In the genomic region with DNA sequence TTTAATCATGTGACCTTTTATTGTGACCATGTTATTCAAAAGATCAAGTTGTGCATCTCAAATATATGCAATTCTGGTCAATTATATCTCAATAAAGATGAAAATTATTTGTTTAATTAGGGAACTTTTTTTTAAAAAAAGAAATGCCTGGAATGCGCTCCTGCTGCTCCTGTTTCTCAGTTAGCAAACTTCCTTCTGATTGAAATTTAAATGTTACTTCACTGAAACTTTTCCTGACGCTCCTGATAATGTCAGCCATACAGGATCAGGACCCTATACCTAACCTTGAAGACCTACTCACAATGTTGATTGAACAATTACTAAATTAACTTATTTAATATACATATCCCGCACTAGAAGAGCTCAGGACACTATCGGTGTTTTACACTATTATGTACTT, we compare ENCODE assay signal across 2 cellular contexts.
TF ChIP-seq lines count a peak whose summit lies in the region.

No MANE protein-coding gene starts in this region.

TF ChIP-seq in GM23338, 12 proteins besides CTCF, POLR2A, EP300 and RAD21 (continues in another document):
- TF ChIP-seq ZNF114 (CRISPR knock-in tag; IDR thresholded peaks at IDR 0.05) (no peak), POLR2AphosphoS5 (IDR thresholded peaks at IDR 0.05; ENCODE audit: low read depth) (no peak), EZH2phosphoT487 (IDR thresholded peaks at IDR 0.05; ENCODE audit: unreplicated experiment) (no peak), JUNB (IDR thresholded peaks at IDR 0.05; ENCODE audit: unreplicated experiment) (no peak), CREB1 (CRISPR knock-in tag; IDR thresholded peaks at IDR 0.05; ENCODE audit: low read depth) (no peak), ZNF331 (CRISPR knock-in tag; IDR thresholded peaks at IDR 0.05; ENCODE audit: low read depth) (no peak), EZH2 (IDR thresholded peaks at IDR 0.05; ENCODE audit: low read depth, unreplicated experiment) (no peak)
- TF ChIP-seq, protein P1, sequence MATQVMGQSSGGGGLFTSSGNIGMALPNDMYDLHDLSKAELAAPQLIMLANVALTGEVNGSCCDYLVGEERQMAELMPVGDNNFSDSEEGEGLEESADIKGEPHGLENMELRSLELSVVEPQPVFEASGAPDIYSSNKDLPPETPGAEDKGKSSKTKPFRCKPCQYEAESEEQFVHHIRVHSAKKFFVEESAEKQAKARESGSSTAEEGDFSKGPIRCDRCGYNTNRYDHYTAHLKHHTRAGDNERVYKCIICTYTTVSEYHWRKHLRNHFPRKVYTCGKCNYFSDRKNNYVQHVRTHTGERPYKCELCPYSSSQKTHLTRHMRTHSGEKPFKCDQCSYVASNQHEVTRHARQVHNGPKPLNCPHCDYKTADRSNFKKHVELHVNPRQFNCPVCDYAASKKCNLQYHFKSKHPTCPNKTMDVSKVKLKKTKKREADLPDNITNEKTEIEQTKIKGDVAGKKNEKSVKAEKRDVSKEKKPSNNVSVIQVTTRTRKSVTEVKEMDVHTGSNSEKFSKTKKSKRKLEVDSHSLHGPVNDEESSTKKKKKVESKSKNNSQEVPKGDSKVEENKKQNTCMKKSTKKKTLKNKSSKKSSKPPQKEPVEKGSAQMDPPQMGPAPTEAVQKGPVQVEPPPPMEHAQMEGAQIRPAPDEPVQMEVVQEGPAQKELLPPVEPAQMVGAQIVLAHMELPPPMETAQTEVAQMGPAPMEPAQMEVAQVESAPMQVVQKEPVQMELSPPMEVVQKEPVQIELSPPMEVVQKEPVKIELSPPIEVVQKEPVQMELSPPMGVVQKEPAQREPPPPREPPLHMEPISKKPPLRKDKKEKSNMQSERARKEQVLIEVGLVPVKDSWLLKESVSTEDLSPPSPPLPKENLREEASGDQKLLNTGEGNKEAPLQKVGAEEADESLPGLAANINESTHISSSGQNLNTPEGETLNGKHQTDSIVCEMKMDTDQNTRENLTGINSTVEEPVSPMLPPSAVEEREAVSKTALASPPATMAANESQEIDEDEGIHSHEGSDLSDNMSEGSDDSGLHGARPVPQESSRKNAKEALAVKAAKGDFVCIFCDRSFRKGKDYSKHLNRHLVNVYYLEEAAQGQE (IDR thresholded peaks at IDR 0.05; ENCODE audit: unreplicated experiment) = no peak
- TF ChIP-seq, protein P2, sequence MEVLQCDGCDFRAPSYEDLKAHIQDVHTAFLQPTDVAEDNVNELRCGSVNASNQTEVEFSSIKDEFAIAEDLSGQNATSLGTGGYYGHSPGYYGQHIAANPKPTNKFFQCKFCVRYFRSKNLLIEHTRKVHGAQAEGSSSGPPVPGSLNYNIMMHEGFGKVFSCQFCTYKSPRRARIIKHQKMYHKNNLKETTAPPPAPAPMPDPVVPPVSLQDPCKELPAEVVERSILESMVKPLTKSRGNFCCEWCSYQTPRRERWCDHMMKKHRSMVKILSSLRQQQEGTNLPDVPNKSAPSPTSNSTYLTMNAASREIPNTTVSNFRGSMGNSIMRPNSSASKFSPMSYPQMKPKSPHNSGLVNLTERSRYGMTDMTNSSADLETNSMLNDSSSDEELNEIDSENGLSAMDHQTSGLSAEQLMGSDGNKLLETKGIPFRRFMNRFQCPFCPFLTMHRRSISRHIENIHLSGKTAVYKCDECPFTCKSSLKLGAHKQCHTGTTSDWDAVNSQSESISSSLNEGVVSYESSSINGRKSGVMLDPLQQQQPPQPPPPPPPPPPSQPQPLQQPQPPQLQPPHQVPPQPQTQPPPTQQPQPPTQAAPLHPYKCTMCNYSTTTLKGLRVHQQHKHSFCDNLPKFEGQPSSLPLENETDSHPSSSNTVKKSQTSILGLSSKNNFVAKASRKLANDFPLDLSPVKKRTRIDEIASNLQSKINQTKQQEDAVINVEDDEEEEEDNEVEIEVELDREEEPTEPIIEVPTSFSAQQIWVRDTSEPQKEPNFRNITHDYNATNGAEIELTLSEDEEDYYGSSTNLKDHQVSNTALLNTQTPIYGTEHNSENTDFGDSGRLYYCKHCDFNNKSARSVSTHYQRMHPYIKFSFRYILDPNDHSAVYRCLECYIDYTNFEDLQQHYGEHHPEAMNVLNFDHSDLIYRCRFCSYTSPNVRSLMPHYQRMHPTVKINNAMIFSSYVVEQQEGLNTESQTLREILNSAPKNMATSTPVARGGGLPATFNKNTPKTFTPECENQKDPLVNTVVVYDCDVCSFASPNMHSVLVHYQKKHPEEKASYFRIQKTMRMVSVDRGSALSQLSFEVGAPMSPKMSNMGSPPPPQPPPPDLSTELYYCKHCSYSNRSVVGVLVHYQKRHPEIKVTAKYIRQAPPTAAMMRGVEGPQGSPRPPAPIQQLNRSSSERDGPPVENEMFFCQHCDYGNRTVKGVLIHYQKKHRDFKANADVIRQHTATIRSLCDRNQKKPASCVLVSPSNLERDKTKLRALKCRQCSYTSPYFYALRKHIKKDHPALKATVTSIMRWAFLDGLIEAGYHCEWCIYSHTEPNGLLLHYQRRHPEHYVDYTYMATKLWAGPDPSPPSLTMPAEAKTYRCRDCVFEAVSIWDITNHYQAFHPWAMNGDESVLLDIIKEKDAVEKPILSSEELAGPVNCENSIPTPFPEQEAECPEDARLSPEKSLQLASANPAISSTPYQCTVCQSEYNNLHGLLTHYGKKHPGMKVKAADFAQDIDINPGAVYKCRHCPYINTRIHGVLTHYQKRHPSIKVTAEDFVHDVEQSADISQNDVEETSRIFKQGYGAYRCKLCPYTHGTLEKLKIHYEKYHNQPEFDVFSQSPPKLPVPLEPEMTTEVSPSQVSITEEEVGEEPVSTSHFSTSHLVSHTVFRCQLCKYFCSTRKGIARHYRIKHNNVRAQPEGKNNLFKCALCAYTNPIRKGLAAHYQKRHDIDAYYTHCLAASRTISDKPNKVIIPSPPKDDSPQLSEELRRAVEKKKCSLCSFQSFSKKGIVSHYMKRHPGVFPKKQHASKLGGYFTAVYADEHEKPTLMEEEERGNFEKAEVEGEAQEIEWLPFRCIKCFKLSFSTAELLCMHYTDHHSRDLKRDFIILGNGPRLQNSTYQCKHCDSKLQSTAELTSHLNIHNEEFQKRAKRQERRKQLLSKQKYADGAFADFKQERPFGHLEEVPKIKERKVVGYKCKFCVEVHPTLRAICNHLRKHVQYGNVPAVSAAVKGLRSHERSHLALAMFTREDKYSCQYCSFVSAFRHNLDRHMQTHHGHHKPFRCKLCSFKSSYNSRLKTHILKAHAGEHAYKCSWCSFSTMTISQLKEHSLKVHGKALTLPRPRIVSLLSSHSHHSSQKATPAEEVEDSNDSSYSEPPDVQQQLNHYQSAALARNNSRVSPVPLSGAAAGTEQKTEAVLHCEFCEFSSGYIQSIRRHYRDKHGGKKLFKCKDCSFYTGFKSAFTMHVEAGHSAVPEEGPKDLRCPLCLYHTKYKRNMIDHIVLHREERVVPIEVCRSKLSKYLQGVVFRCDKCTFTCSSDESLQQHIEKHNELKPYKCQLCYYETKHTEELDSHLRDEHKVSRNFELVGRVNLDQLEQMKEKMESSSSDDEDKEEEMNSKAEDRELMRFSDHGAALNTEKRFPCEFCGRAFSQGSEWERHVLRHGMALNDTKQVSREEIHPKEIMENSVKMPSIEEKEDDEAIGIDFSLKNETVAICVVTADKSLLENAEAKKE (CRISPR knock-in tag; IDR thresholded peaks at IDR 0.05) = no peak
- TF ChIP-seq, protein P3, sequence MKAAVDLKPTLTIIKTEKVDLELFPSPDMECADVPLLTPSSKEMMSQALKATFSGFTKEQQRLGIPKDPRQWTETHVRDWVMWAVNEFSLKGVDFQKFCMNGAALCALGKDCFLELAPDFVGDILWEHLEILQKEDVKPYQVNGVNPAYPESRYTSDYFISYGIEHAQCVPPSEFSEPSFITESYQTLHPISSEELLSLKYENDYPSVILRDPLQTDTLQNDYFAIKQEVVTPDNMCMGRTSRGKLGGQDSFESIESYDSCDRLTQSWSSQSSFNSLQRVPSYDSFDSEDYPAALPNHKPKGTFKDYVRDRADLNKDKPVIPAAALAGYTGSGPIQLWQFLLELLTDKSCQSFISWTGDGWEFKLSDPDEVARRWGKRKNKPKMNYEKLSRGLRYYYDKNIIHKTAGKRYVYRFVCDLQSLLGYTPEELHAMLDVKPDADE (IDR thresholded peaks at IDR 0.05) = no peak

TF ChIP-seq in H1, 55 proteins besides CTCF, POLR2A, EP300 and RAD21:
- TF ChIP-seq RFX5 (IDR thresholded peaks at IDR 0.05; ENCODE audit: borderline replicate concordance, low read depth, low read length) (no peak), TEAD4 (IDR thresholded peaks at IDR 0.05; ENCODE audit: low read depth, low read length) (peak; percentile 63; the same call in 1 of the 2 replicates)
TF ChIP-seq in H1: peak in this region for 1.
